2 cellular contexts compared by ENCODE assay signal in the genomic region with DNA sequence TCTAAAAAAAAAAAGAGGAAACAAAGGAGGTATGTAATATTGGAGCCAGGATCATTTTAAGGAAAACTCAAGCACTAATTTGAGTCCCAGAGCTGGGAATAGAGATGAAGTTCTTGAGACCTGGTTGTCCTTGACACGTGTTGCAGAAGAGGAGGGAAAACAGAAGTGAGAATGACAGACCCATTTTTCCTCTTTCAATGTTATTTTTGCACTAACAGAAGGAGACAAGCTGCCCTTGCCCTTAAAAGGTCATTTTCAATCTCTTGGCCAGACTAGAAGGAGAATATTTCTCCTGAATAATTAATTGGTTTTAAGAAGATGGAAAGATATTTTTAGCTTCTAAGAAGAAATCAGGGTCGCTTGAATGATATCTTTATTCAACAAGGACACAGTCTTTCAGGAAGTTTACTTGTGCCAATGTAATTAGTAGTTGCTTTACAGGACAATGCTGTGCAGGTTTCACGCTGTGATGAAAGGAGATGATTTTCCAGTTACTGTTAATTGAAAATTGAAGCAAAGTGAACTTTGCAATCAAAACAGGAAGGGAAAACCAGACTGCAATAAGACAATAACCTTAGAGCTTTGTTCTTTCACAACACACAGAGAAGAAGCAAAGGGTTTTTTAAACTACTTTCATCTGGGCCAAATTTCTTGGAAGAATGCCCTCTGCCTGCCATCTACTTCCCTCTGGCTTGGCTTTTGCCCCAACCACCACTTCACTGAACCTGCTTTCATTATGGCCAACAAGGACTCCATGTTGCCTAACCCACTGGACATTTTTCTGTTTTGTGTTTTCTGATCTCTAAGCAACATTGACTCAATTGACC.
TF ChIP-seq lines count a peak whose summit lies in the region.

No MANE protein-coding gene starts in this region.

TF ChIP-seq in Ishikawa, 13 proteins besides CTCF, POLR2A, EP300 and RAD21 (continued from another document):
- no peak for TF ChIP-seq REST (IDR thresholded peaks at IDR 0.05; ENCODE audit: low read depth)
- TF ChIP-seq FOXM1 (IDR thresholded peaks at IDR 0.05; ENCODE audit: borderline replicate concordance, low read depth), result peak; percentile 15; the same call in 1 of the 2 replicates
- no peak for TF ChIP-seq CREB1 (IDR thresholded peaks at IDR 0.05; ENCODE audit: low read depth)
- TF ChIP-seq USF1 (IDR thresholded peaks at IDR 0.05), result no peak

TF ChIP-seq in GM12878, 131 proteins besides CTCF, POLR2A, EP300 and RAD21:
- TF ChIP-seq, protein P1, sequence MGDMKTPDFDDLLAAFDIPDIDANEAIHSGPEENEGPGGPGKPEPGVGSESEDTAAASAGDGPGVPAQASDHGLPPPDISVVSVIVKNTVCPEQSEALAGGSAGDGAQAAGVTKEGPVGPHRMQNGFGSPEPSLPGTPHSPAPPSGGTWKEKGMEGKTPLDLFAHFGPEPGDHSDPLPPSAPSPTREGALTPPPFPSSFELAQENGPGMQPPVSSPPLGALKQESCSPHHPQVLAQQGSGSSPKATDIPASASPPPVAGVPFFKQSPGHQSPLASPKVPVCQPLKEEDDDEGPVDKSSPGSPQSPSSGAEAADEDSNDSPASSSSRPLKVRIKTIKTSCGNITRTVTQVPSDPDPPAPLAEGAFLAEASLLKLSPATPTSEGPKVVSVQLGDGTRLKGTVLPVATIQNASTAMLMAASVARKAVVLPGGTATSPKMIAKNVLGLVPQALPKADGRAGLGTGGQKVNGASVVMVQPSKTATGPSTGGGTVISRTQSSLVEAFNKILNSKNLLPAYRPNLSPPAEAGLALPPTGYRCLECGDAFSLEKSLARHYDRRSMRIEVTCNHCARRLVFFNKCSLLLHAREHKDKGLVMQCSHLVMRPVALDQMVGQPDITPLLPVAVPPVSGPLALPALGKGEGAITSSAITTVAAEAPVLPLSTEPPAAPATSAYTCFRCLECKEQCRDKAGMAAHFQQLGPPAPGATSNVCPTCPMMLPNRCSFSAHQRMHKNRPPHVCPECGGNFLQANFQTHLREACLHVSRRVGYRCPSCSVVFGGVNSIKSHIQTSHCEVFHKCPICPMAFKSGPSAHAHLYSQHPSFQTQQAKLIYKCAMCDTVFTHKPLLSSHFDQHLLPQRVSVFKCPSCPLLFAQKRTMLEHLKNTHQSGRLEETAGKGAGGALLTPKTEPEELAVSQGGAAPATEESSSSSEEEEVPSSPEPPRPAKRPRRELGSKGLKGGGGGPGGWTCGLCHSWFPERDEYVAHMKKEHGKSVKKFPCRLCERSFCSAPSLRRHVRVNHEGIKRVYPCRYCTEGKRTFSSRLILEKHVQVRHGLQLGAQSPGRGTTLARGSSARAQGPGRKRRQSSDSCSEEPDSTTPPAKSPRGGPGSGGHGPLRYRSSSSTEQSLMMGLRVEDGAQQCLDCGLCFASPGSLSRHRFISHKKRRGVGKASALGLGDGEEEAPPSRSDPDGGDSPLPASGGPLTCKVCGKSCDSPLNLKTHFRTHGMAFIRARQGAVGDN (IDR thresholded peaks at IDR 0.05), result peak; percentile 18; the same call in 1 of the 2 replicates
- TF ChIP-seq, protein P2, sequence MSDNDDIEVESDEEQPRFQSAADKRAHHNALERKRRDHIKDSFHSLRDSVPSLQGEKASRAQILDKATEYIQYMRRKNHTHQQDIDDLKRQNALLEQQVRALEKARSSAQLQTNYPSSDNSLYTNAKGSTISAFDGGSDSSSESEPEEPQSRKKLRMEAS (IDR thresholded peaks at IDR 0.05; ENCODE audit: low read depth, low read length), result 0 out of 2 replicates have a peak, but pooled peaks have one; percentile 37
- TF ChIP-seq RAD51 (IDR thresholded peaks at IDR 0.05), result 0 out of 2 replicates have a peak, but pooled peaks have one; percentile 10
- peak in 1 of 2 experiments; percentile 74; a peak in 2 of 4 replicates for TF ChIP-seq SRF (IDR thresholded peaks at IDR 0.05; ENCODE audit: low read depth in 2 of 2, low read length in 2 of 2)
- TF ChIP-seq RUNX3 (IDR thresholded peaks at IDR 0.05; ENCODE audit: low read length), result peak; percentile 38
- TF ChIP-seq IKZF2 (IDR thresholded peaks at IDR 0.05), result peak; percentile 11 to 26; a peak in 2 of 4 replicates
- no peak for TF ChIP-seq SP1 (IDR thresholded peaks at IDR 0.05; ENCODE audit: low read depth, low read length)
- TF ChIP-seq SPI1 (IDR thresholded peaks at IDR 0.05; ENCODE audit: borderline replicate concordance, insufficient read depth, low read depth, low read length), result peak; percentile 58
- no peak for TF ChIP-seq CHD2 (IDR thresholded peaks at IDR 0.05; ENCODE audit: borderline replicate concordance, low read depth, low read length)
- TF ChIP-seq ATF2 (IDR thresholded peaks at IDR 0.05; ENCODE audit: low read length), result peak; percentile 13; the same call in 1 of the 2 replicates
- 0 out of 2 replicates have a peak, but pooled peaks have one; percentile 23 for TF ChIP-seq DPF2 (IDR thresholded peaks at IDR 0.05)
- TF ChIP-seq YY1 (IDR thresholded peaks at IDR 0.05; ENCODE audit: low read depth, low read length), result peak; percentile 56; the same call in 1 of the 2 replicates
- TF ChIP-seq IKZF1 (conservative IDR thresholded peaks at IDR 0.05), result 0 out of 2 replicates have a peak, but pooled peaks have one; percentile 28
- TF ChIP-seq NFXL1 (IDR thresholded peaks at IDR 0.05; ENCODE audit: borderline replicate concordance), result no peak
